In the genomic region with DNA sequence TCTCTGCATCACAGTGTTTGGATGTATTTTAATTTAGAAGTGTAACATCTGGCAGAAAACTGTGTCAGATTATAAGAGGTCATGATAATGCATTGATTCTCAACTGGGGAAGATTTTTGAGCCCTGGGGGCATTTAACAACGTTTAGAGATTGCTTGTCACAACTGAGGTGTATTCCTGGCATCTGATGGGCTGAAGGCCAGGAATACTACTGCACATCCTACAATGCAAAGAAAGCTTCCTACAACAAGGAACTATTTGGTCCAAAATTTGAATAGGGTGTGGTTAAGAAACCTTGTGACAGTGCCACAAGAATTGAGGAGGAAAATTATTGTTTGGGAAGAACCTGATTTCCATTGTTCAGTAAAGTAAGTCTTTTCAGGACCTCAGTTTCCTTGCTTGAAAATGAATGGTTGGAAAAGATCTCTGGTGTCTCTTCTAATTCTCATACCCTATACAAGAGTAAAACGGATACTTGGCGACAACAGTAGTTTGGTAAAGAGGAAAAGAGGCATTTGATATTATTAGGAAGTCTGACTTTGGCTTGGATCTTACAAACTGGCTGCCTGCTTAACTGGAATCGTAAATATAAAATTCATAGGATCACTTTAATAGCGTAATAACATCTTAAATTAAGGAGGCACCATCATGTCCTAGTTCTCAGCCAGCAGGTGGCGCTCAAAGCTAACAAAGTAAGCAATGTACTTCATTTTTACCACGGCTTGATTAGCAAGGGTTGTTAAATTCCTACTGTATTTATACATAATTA, we compare ENCODE assay signal across 8 cellular contexts. TPM values are rescaled to one million over a fixed set of nuclear protein-coding genes. Genes with fewer than 3 reads are reported as not detected.
A peak's percentile ranks its signal among the peaks of the same experiment; 100 is the strongest.
DNase-seq lines count a peak whose midpoint lies in the region; ATAC-seq and TF ChIP-seq lines count a peak whose summit lies in the region.

No MANE protein-coding gene starts in this region.

- CTCF ChIA-PET in naive thymus-derived CD4-positive, alpha-beta T cell (lab: Charles Lee): interaction anchor here (0.6 to 4.1 kb wide), 20 partner anchors 8 to 1240 kb away, joined by 3 to 54 read pairs (median 4); a partner anchor contains a TSS

- no peak overlapping the region for H3K27ac Mint-ChIP-seq in naive thymus-derived CD4-positive, alpha-beta T cell

- H3K4me3 ChIP-seq in OCI-LY1 (ENCODE audit: low read depth, low read length, poor library complexity, severe bottlenecking) (no peak overlapping the region), epithelial cell of proximal tubule (ENCODE audit: low read depth, low read length) (no peak overlapping the region)
- H3K4me3 ChIP-seq in naive thymus-derived CD4-positive, alpha-beta T cell (ENCODE audit: low read length): no peak overlapping the region

- no peak overlapping the region for H3K4me3 Mint-ChIP-seq in naive thymus-derived CD4-positive, alpha-beta T cell

- H3K36me3 Mint-ChIP-seq in naive thymus-derived CD4-positive, alpha-beta T cell: no peaks in the 10 kb centered on the region

- POLR2A ChIA-PET in naive thymus-derived CD4-positive, alpha-beta T cell (lab: Charles Lee): no interaction called here

- TF ChIP-seq CTCF in OCI-LY1 (IDR thresholded peaks at IDR 0.05; ENCODE audit: low read length) (peak; percentile 78), epithelial cell of proximal tubule (conservative IDR thresholded peaks at IDR 0.05; ENCODE audit: low read depth, low read length) (peak; percentile 79)

- no peaks in the 10 kb centered on the region for H3K4me1 ChIP-seq in OCI-LY1 (ENCODE audit: insufficient read depth, low read length, severe bottlenecking)
- H3K4me1 ChIP-seq in naive thymus-derived CD4-positive, alpha-beta T cell (ENCODE audit: control insufficient read depth in 2 of 2, insufficient read depth in 2 of 2, low read length in 2 of 2): peaks cover 0 to 3% of the 10 kb centered on the region in 2 donors

- H3K27me3 Mint-ChIP-seq in naive thymus-derived CD4-positive, alpha-beta T cell: peaks cover 0 to 54% (median 4%) of the 10 kb centered on the region in 5 donors

- no peak overlapping the region for H3K27ac ChIP-seq in OCI-LY1 (ENCODE audit: low read depth, low read length, poor library complexity, severe bottlenecking)
- H3K27ac ChIP-seq in naive thymus-derived CD4-positive, alpha-beta T cell (ENCODE audit: low read depth, low read length): no peak overlapping the region

- peak; percentile 68 for ATAC-seq in naive thymus-derived CD4-positive, alpha-beta T cell
- ATAC-seq in HG02938 (IDR thresholded peaks at IDR 0.05; ENCODE audit: unreplicated experiment): no peak

- no peaks in the 10 kb centered on the region for H4K20me1 ChIP-seq in OCI-LY1 (ENCODE audit: insufficient read depth, low read length)

- no peak overlapping the region for H3K4me2 ChIP-seq in OCI-LY1 (ENCODE audit: low read length)

- no peak overlapping the region for H3K9ac ChIP-seq in OCI-LY1 (ENCODE audit: low read length)

- no peak overlapping the region for H2AFZ ChIP-seq in OCI-LY1 (ENCODE audit: low read length)

- no peaks in the 10 kb centered on the region for H3F3A ChIP-seq in OCI-LY1 (ENCODE audit: insufficient read depth, low read length)

- H3K27me3 ChIP-seq in OCI-LY1 (ENCODE audit: insufficient read depth, low read length): no peaks in the 10 kb centered on the region
- no peaks in the 10 kb centered on the region for H3K27me3 ChIP-seq in naive thymus-derived CD4-positive, alpha-beta T cell (ENCODE audit: control insufficient read depth in 2 of 2, insufficient read depth in 2 of 2, low read length in 2 of 2)

- peaks cover 5 to 23% (median 16%) of the 10 kb centered on the region in 7 donors for H3K4me1 Mint-ChIP-seq in naive thymus-derived CD4-positive, alpha-beta T cell

- peaks cover 0 to 3% (median 0%) of the 10 kb centered on the region in 11 donors for H3K9me3 Mint-ChIP-seq in naive thymus-derived CD4-positive, alpha-beta T cell

- no peaks in the 10 kb centered on the region for H3K79me2 ChIP-seq in OCI-LY1 (ENCODE audit: insufficient read depth, low read length)

- intact Hi-C loops in naive thymus-derived CD4-positive, alpha-beta T cell (cut with micrococcal nuclease): loop anchor here (1.0 to 5.0 kb wide), 11 partner anchors 206 to 1788 kb away; no protein-coding TSS in a partner anchor

- H3K9me2 ChIP-seq in OCI-LY1 (ENCODE audit: low read depth, low read length): no peaks in the 10 kb centered on the region

- DNase-seq in DMS53 (lab: John Stamatoyannopoulos, UW) (peak; percentile 69), HT1080 (ENCODE audit: low read depth) (peak; percentile 44), activated T-cell treated with anti-CD3 and anti-CD28 coated beads for 1 hour (ENCODE audit: low read depth) (peak; percentile 83), epithelial cell of proximal tubule (ENCODE audit: low read depth) (peak; percentile 30)
- DNase-seq in naive thymus-derived CD4-positive, alpha-beta T cell: peak; percentile 54 to 79 (median 68)
- peak; percentile 74 for DNase-seq in stimulated activated CD8-positive, alpha-beta memory T cell treated with anti-CD3 and anti-CD28 coated beads, Interleukin-7, amount 100 ng/mL, for 24 hours (ENCODE audit: low read depth)

- H3K36me3 ChIP-seq in OCI-LY1 (ENCODE audit: insufficient read depth, low read length): no peaks in the 10 kb centered on the region
- H3K36me3 ChIP-seq in naive thymus-derived CD4-positive, alpha-beta T cell (ENCODE audit: control insufficient read depth in 2 of 3, insufficient read depth in 3 of 3, low read length in 3 of 3): no peaks in the 10 kb centered on the region

- H3K9me3 ChIP-seq in OCI-LY1 (ENCODE audit: low read length): no peaks in the 10 kb centered on the region
- no peaks in the 10 kb centered on the region for H3K9me3 ChIP-seq in naive thymus-derived CD4-positive, alpha-beta T cell (ENCODE audit: control insufficient read depth in 2 of 3, low read length in 3 of 3)

RNA-seq across cellular contexts. Expression of a gene that starts 4.3 kb away (rescaled TPM):
- total RNA-seq in HT1080 (2014; rRNA removed; shearing (Covaris generic)): 0.07 TPM in 1 of 2 replicates, not detected in the other
- polyA plus RNA-seq in HT1080 (2015; cell fraction: cytosol; rRNA removed): not detected in 2 replicates
- not detected in 2 replicates for polyA plus RNA-seq in HT1080 (2015; cell fraction: nucleus; rRNA removed)
- not detected in 2 replicates for total RNA-seq in epithelial cell of proximal tubule
- not detected for total RNA-seq in naive thymus-derived CD4-positive, alpha-beta T cell
- polyA plus RNA-seq in naive thymus-derived CD4-positive, alpha-beta T cell: not detected

Comparison
In these comparisons a context has a peak if more than half of its experiments do, and no peak if none do; other contexts are left out.
1. DNase-seq: peak in every context shown above with its lines; median percentile 83 in activated T-cell treated with anti-CD3 and anti-CD28 coated beads for 1 hour; 74 in stimulated activated CD8-positive, alpha-beta memory T cell treated with anti-CD3 and anti-CD28 coated beads, Interleukin-7, amount 100 ng/mL, for 24 hours; 69 in DMS53; 68 in naive thymus-derived CD4-positive, alpha-beta T cell; 44 in HT1080; 30 in epithelial cell of proximal tubule.